In genomic region chr21:39121600-39122355, GRCh38 we compare ENCODE assay signal across 19 cellular contexts.
DNase-seq lines count a peak whose midpoint lies in the region; ATAC-seq and TF ChIP-seq lines count a peak whose summit lies in the region.
"Had no signal": no experiment of that assay in that cellular context is flagged by ENCODE, and none has a peak within 500 bp of the region (broad histone marks: within the 10 kb centered on the region; RNA-seq: fewer than 3 reads in every experiment).

No MANE protein-coding gene starts in this region.

- no peak overlapping the region for H2AFZ ChIP-seq in MM.1S (ENCODE audit: low read length)
- H2AFZ ChIP-seq in neuronal stem cell (ENCODE audit: low read length) = no peak overlapping the region

- H4K20me1 ChIP-seq in MM.1S (ENCODE audit: insufficient read depth, low read length) = no peaks in the 10 kb centered on the region

- H3K27ac ChIP-seq in MM.1S (ENCODE audit: low read length) = no peak overlapping the region
- no peak overlapping the region for H3K27ac ChIP-seq in neuronal stem cell (replicated peaks; ENCODE audit: low read length)
- H3K27ac ChIP-seq: thoracic aorta had no signal

- H3K9me3 ChIP-seq in MM.1S (replicated peaks; ENCODE audit: insufficient read depth, low read length) (no peaks in the 10 kb centered on the region), neuronal stem cell (replicated peaks in 1 of 2; ENCODE audit: control insufficient read depth in 2 of 2, insufficient read depth in 1 of 2, low read depth in 1 of 2, low read length in 2 of 2) (peaks cover 0 to 1% of the 10 kb centered on the region in 2 donors), HAP-1 (no peaks in the 10 kb centered on the region)

- H2BK15ac ChIP-seq in neuronal stem cell (ENCODE audit: low read length) = no peak overlapping the region

- H3K4me1 ChIP-seq in MM.1S (ENCODE audit: low read length) = peaks cover 7% of the 10 kb centered on the region; the same call in 1 of the 2 replicates
- peaks cover 0 to 4% of the 10 kb centered on the region in 2 donors for H3K4me1 ChIP-seq in neuronal stem cell (ENCODE audit: control insufficient read depth in 2 of 2, insufficient read depth in 1 of 2, low read depth in 1 of 2, low read length in 2 of 2)
- no peaks in the 10 kb centered on the region for H3K4me1 ChIP-seq in HAP-1

- in situ Hi-C loops in astrocyte of the spinal cord (cut with HindIII; ENCODE audit: low sequenced_read_pairs) (no loop called here), HAP-1 (cut with MboI; ENCODE audit: low sequenced_read_pairs) (no loop called here)

- peak overlapping the region; percentile 81 for H2AK5ac ChIP-seq in neuronal stem cell (ENCODE audit: low read depth, low read length)

- no peak for ATAC-seq in HG03175 (IDR thresholded peaks at IDR 0.05; ENCODE audit: unreplicated experiment)
- ATAC-seq: left ventricle myocardium superior; stimulated activated naive B cell treated with anti-CD40 and anti-IgM and Interleukin-4, amounts not matched to agents 10 μg/mL and 1 μg/mL and 100 μg/mL, for 72 hours; T-helper 17 cell had no signal

- H3K9me2 ChIP-seq in MM.1S (replicated peaks; ENCODE audit: insufficient read depth, low read length) = no peaks in the 10 kb centered on the region

- DNase-seq in H4 (ENCODE audit: low spot score) (peak; percentile 64), MM.1S (peak; percentile 71), astrocyte of the spinal cord (ENCODE audit: low read depth, low spot score) (peak; percentile 53), neuronal stem cell (ENCODE audit: low spot score) (no peak), HAP-1 (ENCODE audit: low spot score in 2 of 2) (no peak), COLO668 (lab: John Stamatoyannopoulos, UW; ENCODE audit: unreplicated experiment) (no peak)
- DNase-seq: activated CD4-positive, alpha-beta T cell treated with anti-CD3 and anti-CD28 coated beads, Interleukin-2, amount 10 ng/mL, durations not matched to agents 24 days and 14 days; activated effector memory CD4-positive, alpha-beta T cell treated with Interleukin-2 at 50 U/mL for 16 hours; CD4-positive, alpha-beta T cell; GDM1; KBM-7; left ventricle myocardium superior; NCI-H1930; NCI-H774; stimulated activated naive B cell treated with anti-CD40 and anti-IgM and Interleukin-4, amounts not matched to agents 10 μg/mL and 1 μg/mL and 100 μg/mL, for 72 hours; T-helper 17 cell had no signal

- H3K4ac ChIP-seq in neuronal stem cell (ENCODE audit: low read length) = no peak overlapping the region

- no peak overlapping the region for H2BK12ac ChIP-seq in neuronal stem cell (ENCODE audit: low read length)

- no peaks in the 10 kb centered on the region for H3K79me2 ChIP-seq in MM.1S (ENCODE audit: low read length)

- H4K91ac ChIP-seq in neuronal stem cell (ENCODE audit: low read depth, low read length, poor library complexity) = no peak overlapping the region

- H3K9ac ChIP-seq in MM.1S (ENCODE audit: low read length) (no peak overlapping the region), neuronal stem cell (ENCODE audit: low read depth, low read length, poor library complexity) (no peak overlapping the region)

- peak overlapping the region; percentile 73 for H3K14ac ChIP-seq in neuronal stem cell (ENCODE audit: low read length)

- H3K36me3 ChIP-seq in MM.1S (replicated peaks; ENCODE audit: insufficient read depth, low read length) (no peaks in the 10 kb centered on the region), neuronal stem cell (replicated peaks in 1 of 2; ENCODE audit: control insufficient read depth in 2 of 2, insufficient read depth in 2 of 2, low read length in 2 of 2) (peaks cover 0 to 2% of the 10 kb centered on the region in 2 donors), HAP-1 (replicated peaks) (no peaks in the 10 kb centered on the region)
- H3K36me3 ChIP-seq: thoracic aorta had no signal

- H3K18ac ChIP-seq in neuronal stem cell (ENCODE audit: low read length) = peak overlapping the region; percentile 81

- H3F3A ChIP-seq in MM.1S (ENCODE audit: insufficient read depth, low read length) = no peaks in the 10 kb centered on the region

- WGBS in neuronal stem cell (ENCODE audit: extremely low coverage in 2 of 2, insufficient read length in 2 of 2, insufficient replicate concordance in 1 of 2), 2 donors = no CpG with 5 or more reads among the region's 7 CpGs

- H2BK5ac ChIP-seq in neuronal stem cell (ENCODE audit: low read length) = no peak overlapping the region

- H3K4me2 ChIP-seq in MM.1S (ENCODE audit: low read depth, low read length) (no peak overlapping the region), neuronal stem cell (ENCODE audit: insufficient read depth, low read length, poor library complexity, severe bottlenecking) (no peak overlapping the region)
- H3K4me2 ChIP-seq: smooth muscle cell had no signal

- H4K8ac ChIP-seq in neuronal stem cell (ENCODE audit: low read depth, low read length) = no peak overlapping the region

- peaks cover 2% of the 10 kb centered on the region for H3K79me1 ChIP-seq in neuronal stem cell (ENCODE audit: low read depth, low read length)

- H3K23ac ChIP-seq in neuronal stem cell (ENCODE audit: low read depth, low read length, poor library complexity) = no peak overlapping the region

- no peak for TF ChIP-seq CTCF in MM.1S (IDR thresholded peaks at IDR 0.05; ENCODE audit: low read length)
- no peak for TF ChIP-seq CTCF in astrocyte of the spinal cord (IDR thresholded peaks at IDR 0.05; ENCODE audit: low read depth, low read length)

- peaks cover 11% of the 10 kb centered on the region; the same call in 1 of the 2 replicates for H3K27me3 ChIP-seq in MM.1S (replicated peaks; ENCODE audit: insufficient read depth, low read length)
- no peaks in the 10 kb centered on the region for H3K27me3 ChIP-seq in neuronal stem cell (ENCODE audit: control insufficient read depth in 3 of 3, insufficient read depth in 3 of 3, low read depth in 1 of 3, low read length in 3 of 3)
- H3K27me3 ChIP-seq in HAP-1 (ENCODE audit: low read depth) = no peaks in the 10 kb centered on the region

- H3K4me3 ChIP-seq in MM.1S (ENCODE audit: low read length) (no peak overlapping the region), astrocyte of the spinal cord (ENCODE audit: low read depth, low read length) (no peak overlapping the region), neuronal stem cell (ENCODE audit: low read length in 2 of 2) (peak overlapping the region in 1 of 2 donors; percentile 9), HAP-1 (no peak overlapping the region)
- H3K4me3 ChIP-seq: smooth muscle cell, thoracic aorta had no signal

- peak overlapping the region; percentile 55 for H2BK120ac ChIP-seq in neuronal stem cell (ENCODE audit: low read depth, low read length)

Comparison
In these comparisons a context has a peak if more than half of its experiments do, and no peak if none do; other contexts are left out.
1. DNase-seq: peak in H4 (single experiment), MM.1S (single experiment) and astrocyte of the spinal cord (single experiment); none in neuronal stem cell (single experiment), HAP-1 (0 of 2) and COLO668 (single experiment).